ENCODE assay signal across 8 cellular contexts in genomic region chr1:15501208-15502032, GRCh38. TPM values are rescaled to one million over a fixed set of nuclear protein-coding genes. Genes with fewer than 3 reads are reported as not detected.
A peak's percentile ranks its signal among the peaks of the same experiment; 100 is the strongest.
DNase-seq lines count a peak whose midpoint lies in the region; ATAC-seq and TF ChIP-seq lines count a peak whose summit lies in the region.

No MANE protein-coding gene starts in this region.

- ATAC-seq in Right ventricle myocardium superior (ENCODE audit: poor library complexity), result peak; percentile 71
- no peak for ATAC-seq in HG03025 (IDR thresholded peaks at IDR 0.05; ENCODE audit: low FRiP score, unreplicated experiment)
- ATAC-seq in HG02884 (IDR thresholded peaks at IDR 0.05; ENCODE audit: unreplicated experiment), result no peak

- intact Hi-C loops in Right ventricle myocardium superior (cut with DNase I), result no loop called here

- no peak overlapping the region for H3K4me3 ChIP-seq in Peyer's patch

- no peaks in the 10 kb centered on the region for H3K4me1 ChIP-seq in Peyer's patch

- H3K27me3 ChIP-seq in Peyer's patch, result no peaks in the 10 kb centered on the region

- peaks cover 0 to 35% (median 0%) of the 10 kb centered on the region in 3 donors for H3K36me3 ChIP-seq in Peyer's patch

- TF ChIP-seq POLR2A in Peyer's patch (IDR thresholded peaks at IDR 0.05), result no peak

- TF ChIP-seq CTCF in Peyer's patch (IDR thresholded peaks at IDR 0.05), result peak; percentile 20 to 72 (median 59)

- H3K9me3 ChIP-seq in Peyer's patch, result no peaks in the 10 kb centered on the region

- no peak overlapping the region for H3K27ac ChIP-seq in Peyer's patch

- DNase-seq in DMS153 (lab: John Stamatoyannopoulos, UW) (peak; percentile 39), Kasumi-1 (lab: John Stamatoyannopoulos, UW) (peak; percentile 66 to 75), Peyer's patch (peak; percentile 46 to 82 (median 73)), Right ventricle myocardium superior (peak; percentile 72), renal cortical epithelial cell (ENCODE audit: low read depth) (peak; percentile 21)
- peak; percentile 10 for DNase-seq in activated T-helper 9 cell treated with anti-CD3 and anti-CD28 coated beads, Interleukin-2, amount 50 U/mL, for 16 hours (ENCODE audit: low read depth)

RNA-seq across cellular contexts. Expression of gene CASP9, which starts 22.6 kb away (rescaled TPM):
- total RNA-seq in Peyer's patch (10 to 100 TPM in 3 of 4 donors, 1 to 10 TPM in 1; 7.4 to 34.0 (median 26.2) TPM), Right ventricle myocardium superior (13.6 TPM), renal cortical epithelial cell (8.7 and 11.5 TPM in 2 replicates)

RNA-seq across cellular contexts. Expression of gene DNAJC16, which starts 25.2 kb away (rescaled TPM):
- total RNA-seq in Peyer's patch, result 10 to 100 TPM; 20.8 to 64.4 (median 31.8) TPM
- total RNA-seq in Right ventricle myocardium superior, result 16.6 TPM
- total RNA-seq in renal cortical epithelial cell, result 9.2 and 25.7 TPM in 2 replicates

RNA-seq across cellular contexts. Expression of gene CELA2B, which starts 25.5 kb away (rescaled TPM):
- total RNA-seq in Peyer's patch (not detected), Right ventricle myocardium superior (not detected), renal cortical epithelial cell (not detected in 2 replicates)

RNA-seq across cellular contexts. Expression of gene CELA2A, which starts 44.9 kb away (rescaled TPM):
- total RNA-seq in Peyer's patch (not detected), Right ventricle myocardium superior (not detected), renal cortical epithelial cell (not detected in 2 replicates)

Comparison
In these comparisons a context has a peak if more than half of its experiments do, and no peak if none do; other contexts are left out.
1. DNase-seq: peak in every context shown above with its lines; median percentile 73 in Peyer's patch; 72 in Right ventricle myocardium superior; 70 in Kasumi-1; 39 in DMS153; 21 in renal cortical epithelial cell; 10 in activated T-helper 9 cell treated with anti-CD3 and anti-CD28 coated beads, Interleukin-2, amount 50 U/mL, for 16 hours.